Comparison of ENCODE assay signal across 1 cellular context in genomic region chrX:30196322-30196721, GRCh38.
TF ChIP-seq lines count a peak whose summit lies in the region.

No MANE protein-coding gene starts in this region.

TF ChIP-seq in K562, 482 proteins besides CTCF, POLR2A, EP300 and RAD21:
- TF ChIP-seq VEZF1 (CRISPR knock-in tag; IDR thresholded peaks at IDR 0.05), result peak; percentile 56; the same call in 1 of the 2 replicates
- TF ChIP-seq ZSCAN29 (IDR thresholded peaks at IDR 0.05), result no peak
- TF ChIP-seq, protein P1, sequence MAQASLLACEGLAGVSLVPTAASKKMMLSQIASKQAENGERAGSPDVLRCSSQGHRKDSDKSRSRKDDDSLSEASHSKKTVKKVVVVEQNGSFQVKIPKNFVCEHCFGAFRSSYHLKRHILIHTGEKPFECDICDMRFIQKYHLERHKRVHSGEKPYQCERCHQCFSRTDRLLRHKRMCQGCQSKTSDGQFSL (CRISPR knock-in tag; IDR thresholded peaks at IDR 0.05), result peak; percentile 51; the same call in 1 of the 2 replicates
- TF ChIP-seq, protein P1 (tag; IDR thresholded peaks at IDR 0.05), result peak in 1 of 2 experiments; percentile 54; a peak in 1 of 4 replicates
